In genomic region chr12:45582536-45582935, GRCh38 we compare ENCODE assay signal across 25 cellular contexts.
"Had no signal": no experiment of that assay in that cellular context is flagged by ENCODE, and none has a peak within 500 bp of the region (broad histone marks: within the 10 kb centered on the region; RNA-seq: fewer than 3 reads in every experiment).

No MANE protein-coding gene starts in this region.

- DNase-seq: activated CD4-positive, alpha-beta memory T cell treated with anti-CD3 and anti-CD28 coated beads, Interleukin-2, amount 10 ng/mL, durations not matched to agents 7 days and 5 days; activated CD4-positive, alpha-beta T cell treated with anti-CD3 and anti-CD28 coated beads for 36 hours; activated CD4-positive, alpha-beta T cell treated with anti-CD3 and anti-CD28 coated beads, Interleukin-2, amount 10 ng/mL, durations not matched to agents 7 days and 5 days; activated CD4-positive, alpha-beta T cell treated with anti-CD3 and anti-CD28 coated beads, Interleukin-2, amount 50 U/mL, for 4 hours; activated CD4-positive, CD25-positive, alpha-beta regulatory T cell; activated CD4-positive, CD25-positive, alpha-beta regulatory T cell treated with anti-CD3 and anti-CD28 coated beads, Interleukin-2, amount 50 U/mL, for 72 hours; activated CD8-positive, alpha-beta memory T cell treated with anti-CD3 and anti-CD28 coated beads, Interleukin-2, amount 50 U/mL, for 48 hours; activated gamma-delta T cell; activated naive CD4-positive, alpha-beta T cell; activated naive CD4-positive, alpha-beta T cell treated with anti-CD3 and anti-CD28 coated beads, Interleukin-2, amount 10 ng/mL, durations not matched to agents 7 days and 5 days; activated naive CD8-positive, alpha-beta T cell treated with anti-CD3 and anti-CD28 coated beads, Interleukin-2, amount 10 ng/mL, durations not matched to agents 7 days and 5 days; activated T-cell treated with anti-CD3 and anti-CD28 coated beads for 4 hours; activated T-cell treated with anti-CD3 and anti-CD28 coated beads, Interleukin-2, amount 50 U/mL, for 24 hours; activated T-cell treated with anti-CD3 and anti-CD28 coated beads, Interleukin-2, amount 50 U/mL, for 72 hours; amniotic stem cell; caudate nucleus; effector CD8-positive, alpha-beta T cell; esophagus squamous epithelium; head of caudate nucleus; hypothalamus; T-helper 17 cell; T1000 had no signal

- H3K9me3 Mint-ChIP-seq: activated CD4-positive, alpha-beta memory T cell treated with anti-CD3 and anti-CD28 coated beads, Interleukin-2, amount 10 ng/mL, durations not matched to agents 7 days and 5 days; activated T-cell treated with anti-CD3 and anti-CD28 coated beads, Interleukin-2, amount 50 U/mL, for 24 hours; T-helper 2 cell treated with Interferon-gamma antibody and Interleukin-4, amounts not matched to agents 5 μg/mL and 100 μg/mL, for 36 hours had no signal

- H3K4me3 ChIP-seq: body of pancreas, esophagus squamous epithelium had no signal

- H3K4me3 Mint-ChIP-seq: activated CD4-positive, alpha-beta memory T cell treated with anti-CD3 and anti-CD28 coated beads, Interleukin-2, amount 10 ng/mL, durations not matched to agents 7 days and 5 days; activated CD4-positive, alpha-beta T cell treated with anti-CD3 and anti-CD28 coated beads for 36 hours; activated CD4-positive, alpha-beta T cell treated with anti-CD3 and anti-CD28 coated beads, Interleukin-2, amount 10 ng/mL, durations not matched to agents 7 days and 5 days; activated naive CD4-positive, alpha-beta T cell treated with anti-CD3 and anti-CD28 coated beads, Interleukin-2, amount 10 ng/mL, durations not matched to agents 7 days and 5 days; activated naive CD8-positive, alpha-beta T cell treated with anti-CD3 and anti-CD28 coated beads, Interleukin-2, amount 10 ng/mL, durations not matched to agents 7 days and 5 days; activated T-cell treated with anti-CD3 and anti-CD28 coated beads, Interleukin-2, amount 50 U/mL, for 24 hours; activated T-cell treated with anti-CD3 and anti-CD28 coated beads, Interleukin-2, amount 50 U/mL, for 72 hours; T-helper 17 cell; T-helper 2 cell treated with Interferon-gamma antibody and Interleukin-4, amounts not matched to agents 5 μg/mL and 100 μg/mL, for 36 hours had no signal

- H3K36me3 ChIP-seq: esophagus squamous epithelium had no signal

- H3K4me1 Mint-ChIP-seq: activated naive CD4-positive, alpha-beta T cell treated with anti-CD3 and anti-CD28 coated beads, Interleukin-2, amount 10 ng/mL, durations not matched to agents 7 days and 5 days; T-helper 17 cell had no signal

- H3K9me3 ChIP-seq: body of pancreas, esophagus squamous epithelium had no signal

- H3K36me3 Mint-ChIP-seq: activated naive CD4-positive, alpha-beta T cell treated with anti-CD3 and anti-CD28 coated beads, Interleukin-2, amount 10 ng/mL, durations not matched to agents 7 days and 5 days; activated naive CD4-positive, alpha-beta T cell treated with anti-CD3 and anti-CD28 coated beads, Interleukin-2, amount 50 U/mL, for 72 hours had no signal

- H3K27me3 ChIP-seq: body of pancreas, esophagus squamous epithelium had no signal

- H3K27ac Mint-ChIP-seq: activated CD4-positive, alpha-beta memory T cell treated with anti-CD3 and anti-CD28 coated beads, Interleukin-2, amount 10 ng/mL, durations not matched to agents 7 days and 5 days; activated CD4-positive, alpha-beta T cell treated with anti-CD3 and anti-CD28 coated beads for 36 hours; activated CD4-positive, alpha-beta T cell treated with anti-CD3 and anti-CD28 coated beads, Interleukin-2, amount 10 ng/mL, durations not matched to agents 7 days and 5 days; activated naive CD4-positive, alpha-beta T cell treated with anti-CD3 and anti-CD28 coated beads, Interleukin-2, amount 10 ng/mL, durations not matched to agents 7 days and 5 days; activated naive CD4-positive, alpha-beta T cell treated with anti-CD3 and anti-CD28 coated beads, Interleukin-2, amount 50 U/mL, for 72 hours; activated naive CD8-positive, alpha-beta T cell treated with anti-CD3 and anti-CD28 coated beads, Interleukin-2, amount 10 ng/mL, durations not matched to agents 7 days and 5 days; activated T-cell treated with anti-CD3 and anti-CD28 coated beads, Interleukin-2, amount 50 U/mL, for 24 hours; activated T-cell treated with anti-CD3 and anti-CD28 coated beads, Interleukin-2, amount 50 U/mL, for 72 hours; T-helper 17 cell; T-helper 2 cell treated with Interferon-gamma antibody and Interleukin-4, amounts not matched to agents 5 μg/mL and 100 μg/mL, for 36 hours had no signal

- ATAC-seq: activated CD4-positive, alpha-beta T cell treated with anti-CD3 and anti-CD28 coated beads for 36 hours; activated naive CD4-positive, alpha-beta T cell treated with anti-CD3 and anti-CD28 coated beads, Interleukin-2, amount 50 U/mL, for 72 hours; activated T-cell treated with anti-CD3 and anti-CD28 coated beads, Interleukin-2, amount 50 U/mL, for 72 hours; T-helper 17 cell had no signal
